Comparison of ENCODE assay signal across 8 cellular contexts in the genomic region with DNA sequence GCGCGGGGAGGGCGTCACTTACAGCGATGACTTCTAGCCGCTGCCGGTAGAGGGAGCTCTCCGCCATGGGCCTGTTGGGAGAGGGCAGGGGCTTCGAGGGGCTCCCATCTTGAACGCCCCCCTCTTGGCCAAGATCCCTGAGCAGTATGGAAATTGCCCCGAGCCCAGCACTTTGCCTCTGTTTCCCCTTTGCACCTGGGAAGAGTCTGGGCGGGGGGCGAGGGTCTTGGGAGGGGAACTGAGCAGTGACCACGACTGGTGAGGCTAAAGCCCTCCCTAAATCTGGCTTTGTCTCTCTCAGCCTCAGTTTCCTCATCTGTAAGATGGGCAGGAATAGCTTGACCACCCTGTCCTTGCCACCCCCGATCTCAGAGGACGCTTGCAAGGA.
DNase-seq lines count a peak whose midpoint lies in the region; ATAC-seq and TF ChIP-seq lines count a peak whose summit lies in the region.

No MANE protein-coding gene starts in this region.

- TF ChIP-seq CTCF in GM12874 (IDR thresholded peaks at IDR 0.05; ENCODE audit: insufficient read depth, low read depth, low read length) (peak; percentile 96), VCaP (conservative IDR thresholded peaks at IDR 0.05) (peak; percentile 75), choroid plexus epithelial cell (conservative IDR thresholded peaks at IDR 0.05; ENCODE audit: low read depth, low read length) (peak; percentile 72), retinal pigment epithelial cell (conservative IDR thresholded peaks at IDR 0.05; ENCODE audit: low read depth, low read length) (peak; percentile 85)

- ATAC-seq in GM19035 (IDR thresholded peaks at IDR 0.05; ENCODE audit: unreplicated experiment) (no peak), GM19023 (IDR thresholded peaks at IDR 0.05; ENCODE audit: unreplicated experiment) (no peak), HG03460 (IDR thresholded peaks at IDR 0.05; ENCODE audit: unreplicated experiment) (no peak)

- DNase-seq in choroid plexus epithelial cell (ENCODE audit: low read depth) (no peak), retinal pigment epithelial cell (ENCODE audit: low read depth) (no peak), NCI-H187 treated with DMSO at 0.1 percent for 48 hours (lab: John Stamatoyannopoulos, UW) (no peak)

- H3K27ac ChIP-seq in VCaP: no peak overlapping the region

- H3K4me3 ChIP-seq in choroid plexus epithelial cell (ENCODE audit: low read depth, low read length) (no peak overlapping the region), retinal pigment epithelial cell (ENCODE audit: low read length) (no peak overlapping the region)
